ENCODE assay signal across 1 cellular context in the genomic region with DNA sequence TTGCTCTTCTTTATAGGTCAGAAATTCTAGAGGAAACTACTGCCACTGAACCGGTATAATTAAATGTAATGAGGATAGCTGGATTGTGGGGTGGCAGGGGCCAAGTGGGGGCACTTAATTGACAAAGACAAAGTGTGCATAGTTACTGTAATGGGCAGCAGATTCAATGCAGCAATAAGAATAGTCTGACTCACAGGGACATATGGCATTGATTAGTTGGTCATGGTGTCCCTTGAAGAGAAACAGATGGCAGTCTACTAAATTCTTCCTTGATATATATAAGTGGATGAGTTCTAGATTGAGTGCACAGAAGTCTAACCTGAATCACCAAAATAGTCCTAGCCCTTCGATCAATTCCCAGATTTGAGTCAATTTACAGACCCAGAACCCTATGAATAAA.
TF ChIP-seq lines count a peak whose summit lies in the region.

No MANE protein-coding gene starts in this region.

TF ChIP-seq in GM12878, 131 proteins besides CTCF, POLR2A, EP300 and RAD21:
- TF ChIP-seq, protein P1, sequence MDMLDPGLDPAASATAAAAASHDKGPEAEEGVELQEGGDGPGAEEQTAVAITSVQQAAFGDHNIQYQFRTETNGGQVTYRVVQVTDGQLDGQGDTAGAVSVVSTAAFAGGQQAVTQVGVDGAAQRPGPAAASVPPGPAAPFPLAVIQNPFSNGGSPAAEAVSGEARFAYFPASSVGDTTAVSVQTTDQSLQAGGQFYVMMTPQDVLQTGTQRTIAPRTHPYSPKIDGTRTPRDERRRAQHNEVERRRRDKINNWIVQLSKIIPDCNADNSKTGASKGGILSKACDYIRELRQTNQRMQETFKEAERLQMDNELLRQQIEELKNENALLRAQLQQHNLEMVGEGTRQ (IDR thresholded peaks at IDR 0.05; ENCODE audit: borderline replicate concordance, low read depth, low read length) = no peak
- TF ChIP-seq YBX1 (IDR thresholded peaks at IDR 0.05) (no peak), FOXM1 (IDR thresholded peaks at IDR 0.05; ENCODE audit: low read depth, low read length) (no peak)
TF ChIP-seq in GM12878: peak in this region for 0.
